Comparison of ENCODE assay signal across 6 cellular contexts in the genomic region with DNA sequence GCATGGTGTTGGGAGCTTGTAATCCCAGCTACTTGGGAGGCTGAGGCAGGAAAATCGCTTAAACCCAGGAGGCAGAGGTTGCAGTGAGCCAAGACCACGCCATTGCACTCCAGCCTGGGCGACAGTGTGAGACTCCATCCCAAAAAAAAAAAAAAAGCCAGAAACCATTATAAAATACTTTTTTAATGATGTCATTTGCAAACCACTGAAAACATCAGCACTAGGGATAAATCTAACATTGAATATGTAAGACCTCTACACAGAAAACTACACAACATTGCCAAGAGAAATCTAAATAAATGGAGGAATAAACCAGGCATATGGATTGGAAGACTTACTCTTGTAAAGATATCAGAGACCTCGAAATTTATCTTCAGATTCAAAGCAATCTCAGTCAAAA. TPM values are rescaled to one million over a fixed set of nuclear protein-coding genes. Genes with fewer than 3 reads are reported as not detected.
DNase-seq lines count a peak whose midpoint lies in the region; TF ChIP-seq lines count a peak whose summit lies in the region.
"Not testable (repeated sequence)": the region's sequence is repeated elsewhere in the genome, so short reads cannot be mapped to it uniquely, and the experiment has no call there.
"Had no signal": no experiment of that assay in that cellular context is flagged by ENCODE, and none has a peak within 500 bp of the region (broad histone marks: within the 10 kb centered on the region; RNA-seq: fewer than 3 reads in every experiment).

No MANE protein-coding gene starts in this region.

- not testable (repeated sequence) for H3K4me3 Mint-ChIP-seq in chondrocyte (ENCODE audit: unreplicated experiment)

- H3K9me3 Mint-ChIP-seq in chondrocyte (ENCODE audit: low read depth) = not testable (repeated sequence)

- not testable (repeated sequence) for H3K23ac ChIP-seq in mesenchymal stem cell (ENCODE audit: low read length in 2 of 2)

- not testable (repeated sequence) for H2AK5ac ChIP-seq in mesenchymal stem cell (ENCODE audit: low read length, severe bottlenecking)

- H2BK120ac ChIP-seq in mesenchymal stem cell (ENCODE audit: low read depth, low read length) = not testable (repeated sequence)

- peak overlapping the region; percentile 51; the same call in 1 of the 2 replicates for H3K4me2 ChIP-seq in DOHH2 (ENCODE audit: low read length)
- H3K4me2 ChIP-seq in mesenchymal stem cell (ENCODE audit: low read length, poor library complexity, severe bottlenecking) = not testable (repeated sequence)

- H3K79me2 ChIP-seq in DOHH2 (ENCODE audit: control insufficient read depth, low read length) = not testable (repeated sequence)

- not testable (repeated sequence) for H4K8ac ChIP-seq in mesenchymal stem cell (ENCODE audit: low read length)

- not testable (repeated sequence) for H3K79me1 ChIP-seq in mesenchymal stem cell (replicated peaks; ENCODE audit: low read length, poor library complexity, severe bottlenecking)

- H3K4me1 Mint-ChIP-seq in chondrocyte (ENCODE audit: low read depth) = peaks cover 72% of the 10 kb centered on the region

- H3K27me3 Mint-ChIP-seq in chondrocyte (ENCODE audit: low read depth) = not testable (repeated sequence)

- peak overlapping the region; percentile 70 for H3K27ac Mint-ChIP-seq in chondrocyte (ENCODE audit: unreplicated experiment)

- H3K27ac ChIP-seq in DOHH2 (ENCODE audit: low read depth, low read length) = not testable (repeated sequence)
- H3K27ac ChIP-seq in VCaP (peak overlapping the region; percentile 32; the same call in 1 of the 2 replicates), mesenchymal stem cell (ENCODE audit: low read length, poor library complexity, severe bottlenecking) (peak overlapping the region; percentile 69)

- peaks cover 10% of the 10 kb centered on the region for H3F3A ChIP-seq in DOHH2 (ENCODE audit: control insufficient read depth, insufficient read depth)

- not testable (repeated sequence) for H2BK5ac ChIP-seq in mesenchymal stem cell (ENCODE audit: low read depth, low read length, poor library complexity, severe bottlenecking)

- not testable (repeated sequence) for H3K14ac ChIP-seq in mesenchymal stem cell (ENCODE audit: low read length in 2 of 2)

- H3K4me1 ChIP-seq in DOHH2 (ENCODE audit: control insufficient read depth, low read length) (peaks cover 24% of the 10 kb centered on the region), mesenchymal stem cell (ENCODE audit: control insufficient read depth, insufficient read depth, low read depth, low read length) (peaks cover 12% of the 10 kb centered on the region)

- H2BK12ac ChIP-seq in mesenchymal stem cell (ENCODE audit: low read length in 2 of 2) = not testable (repeated sequence)

- H4K20me1 ChIP-seq in DOHH2 (ENCODE audit: control insufficient read depth, insufficient read depth, low read depth, low read length) = not testable (repeated sequence)

- not testable (repeated sequence) for H2BK15ac ChIP-seq in mesenchymal stem cell (ENCODE audit: low read depth, poor library complexity, severe bottlenecking)

- H3K4ac ChIP-seq in mesenchymal stem cell (ENCODE audit: low read depth in 1 of 2, low read length in 2 of 2) = not testable (repeated sequence)

- peak; percentile 51 for DNase-seq in M059J (ENCODE audit: low read depth)
- DNase-seq in chondrocyte (ENCODE audit: low spot score); mesenchymal stem cell: not testable (repeated sequence)

- not testable (repeated sequence) for H3K36me3 ChIP-seq in DOHH2 (ENCODE audit: control insufficient read depth, low read length); mesenchymal stem cell (ENCODE audit: control insufficient read depth in 1 of 2, insufficient read depth in 2 of 2, low read depth in 1 of 2, low read length in 2 of 2)

- 83% methylated on average over 4 of the region's 4 CpGs for WGBS in mesenchymal stem cell

- not testable (repeated sequence) for H3K9me3 ChIP-seq in DOHH2 (ENCODE audit: control insufficient read depth, insufficient read depth, low read length); mesenchymal stem cell (ENCODE audit: control insufficient read depth, low read length)

- peak overlapping the region; percentile 24 for H3K9ac ChIP-seq in mesenchymal stem cell (ENCODE audit: low read length)

- not testable (repeated sequence) for H4K91ac ChIP-seq in mesenchymal stem cell (ENCODE audit: low read length)

- not testable (repeated sequence) for H3K27me3 ChIP-seq in DOHH2 (ENCODE audit: control insufficient read depth, low read length); mesenchymal stem cell (ENCODE audit: control insufficient read depth in 1 of 2, insufficient read depth in 1 of 2, low read length in 2 of 2)

- H2AFZ ChIP-seq in mesenchymal stem cell (ENCODE audit: low read depth, low read length) = not testable (repeated sequence)

- not testable (repeated sequence) for H3K9me2 ChIP-seq in DOHH2 (replicated peaks; ENCODE audit: control insufficient read depth, low read length)

- peak overlapping the region; percentile 38; the same call in 1 of the 2 replicates for H3K4me3 ChIP-seq in DOHH2 (ENCODE audit: low read length)
- not testable (repeated sequence) for H3K4me3 ChIP-seq in mesenchymal stem cell (ENCODE audit: insufficient read depth in 1 of 2, low read depth in 1 of 2, low read length in 2 of 2)

- TF ChIP-seq CTCF in DOHH2 (IDR thresholded peaks at IDR 0.05; ENCODE audit: low read depth, low read length, poor library complexity, severe bottlenecking); VCaP (conservative IDR thresholded peaks at IDR 0.05); chondrocyte (IDR thresholded peaks at IDR 0.05): not testable (repeated sequence)

- H3K36me3 Mint-ChIP-seq in chondrocyte (ENCODE audit: low read depth) = not testable (repeated sequence)

- H3K18ac ChIP-seq in mesenchymal stem cell (ENCODE audit: low read depth in 1 of 2, low read length in 2 of 2) = not testable (repeated sequence)

RNA-seq across cellular contexts. Expression of gene CDCA4, which starts 6.8 kb away (rescaled TPM):
- total RNA-seq in M059J (2014; rRNA removed; shearing (Covaris generic)) = 32.5 and 40.5 TPM in 2 replicates
- total RNA-seq in chondrocyte = 15.6 to 18.8 TPM (median 18.0 TPM) in 3 replicates
- 8.8 TPM for polyA plus RNA-seq in mesenchymal stem cell (2013, experiment 1 of 2)
- polyA plus RNA-seq in mesenchymal stem cell (2013, experiment 2 of 2) = 8.9 TPM

RNA-seq across cellular contexts. Expression of gene GPR132, which starts 37.5 kb away (rescaled TPM):
- total RNA-seq in M059J (2014; rRNA removed; shearing (Covaris generic)) = 0.44 TPM in 1 of 2 replicates, not detected in the other
- 0.23 to 0.48 TPM (median 0.30 TPM) in 3 replicates for total RNA-seq in chondrocyte
- polyA plus RNA-seq in mesenchymal stem cell (2013, experiment 1 of 2) = 0.03 TPM
- polyA plus RNA-seq in mesenchymal stem cell (2013, experiment 2 of 2) = 0.01 TPM
- total RNA-seq: NCI-H460 had no signal

RNA-seq across cellular contexts. Expression of gene CLBA1, which starts 42.1 kb away (rescaled TPM):
- 3.3 and 5.6 TPM in 2 replicates for total RNA-seq in M059J (2014; rRNA removed; shearing (Covaris generic))
- total RNA-seq in chondrocyte = 6.0 to 6.3 TPM (median 6.3 TPM) in 3 replicates
- polyA plus RNA-seq in mesenchymal stem cell (2013, experiment 1 of 2) = 5.1 TPM
- 5.4 TPM for polyA plus RNA-seq in mesenchymal stem cell (2013, experiment 2 of 2)

RNA-seq across cellular contexts. Expression of gene AHNAK2, which starts 49.5 kb away (rescaled TPM):
- total RNA-seq in M059J (2014; rRNA removed; shearing (Covaris generic)) = 3.2 and 4.7 TPM in 2 replicates
- total RNA-seq in chondrocyte = 271 to 361 TPM (median 274 TPM) in 3 replicates
- 21.6 TPM for polyA plus RNA-seq in mesenchymal stem cell (2013, experiment 1 of 2)
- 19.4 TPM for polyA plus RNA-seq in mesenchymal stem cell (2013, experiment 2 of 2)
